ENCODE assay signal across 9 cellular contexts in the genomic region with DNA sequence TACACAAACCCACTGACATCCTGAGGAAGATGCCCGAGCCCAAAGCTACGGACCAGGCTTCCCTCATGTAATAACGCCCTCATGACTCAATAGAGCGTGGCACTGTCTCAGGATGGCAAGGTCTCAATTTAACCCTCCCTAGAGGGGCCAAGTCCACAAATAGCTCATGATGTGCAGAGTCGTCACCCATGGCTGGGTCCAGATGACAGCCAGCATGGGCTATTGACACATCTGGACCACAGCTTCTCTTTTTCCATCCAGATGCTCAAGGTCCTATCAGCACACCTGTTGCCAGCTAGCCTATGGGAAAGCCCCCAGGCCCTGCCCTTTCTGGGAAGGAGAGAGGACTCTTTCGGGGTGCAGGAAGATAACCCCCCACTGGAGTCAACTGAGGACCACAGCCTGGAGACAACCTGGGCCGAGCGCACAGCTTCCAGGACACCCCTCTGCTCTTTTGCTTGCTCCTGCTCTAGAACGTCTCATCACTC. TPM values are rescaled to one million over a fixed set of nuclear protein-coding genes. Genes with fewer than 3 reads are reported as not detected.
DNase-seq lines count a peak whose midpoint lies in the region; ATAC-seq and TF ChIP-seq lines count a peak whose summit lies in the region.
"Had no signal": no experiment of that assay in that cellular context is flagged by ENCODE, and none has a peak within 500 bp of the region (broad histone marks: within the 10 kb centered on the region; RNA-seq: fewer than 3 reads in every experiment).

No MANE protein-coding gene starts in this region.

- intact Hi-C loops in sigmoid colon (cut with DNase I): no loop called here

- H2AFZ ChIP-seq in SU-DHL-6 (ENCODE audit: low read depth, low read length, severe bottlenecking): no peak overlapping the region
- H2AFZ ChIP-seq in hepatocyte: no peak overlapping the region

- no peaks in the 10 kb centered on the region for H3K9me3 Mint-ChIP-seq in stimulated activated effector memory CD8-positive, alpha-beta T cell treated with anti-CD3 and anti-CD28 coated beads, Interleukin-12 subunit alpha, Interleukin-12 subunit beta, amount 100 ng/mL, for 72 hours

- 95% methylated on average over 9 of the region's 9 CpGs for WGBS in hepatocyte (ENCODE audit: low lambda C conversion rate, missing lambda C conversion rate)
- 61 to 86% methylated on average over 9 of the region's 9 CpGs for WGBS in sigmoid colon, 2 donors

- H3K4me3 ChIP-seq in SU-DHL-6 (ENCODE audit: insufficient read depth, low read length, poor library complexity, severe bottlenecking) (peak overlapping the region; percentile 85), hepatocyte (no peak overlapping the region), sigmoid colon (peak overlapping the region in 2 of 4 donors; percentile 6 to 7)
- H3K4me3 ChIP-seq: SK-N-MC had no signal

- H3K4me2 ChIP-seq in SU-DHL-6 (ENCODE audit: low read depth, low read length, poor library complexity, severe bottlenecking) (peak overlapping the region; percentile 71), hepatocyte (no peak overlapping the region)

- no peak for TF ChIP-seq CTCF in SU-DHL-6 (IDR thresholded peaks at IDR 0.05; ENCODE audit: insufficient read depth, low read length, poor library complexity, severe bottlenecking)
- no peak for TF ChIP-seq CTCF in hepatocyte (IDR thresholded peaks at IDR 0.05; ENCODE audit: poor library complexity)
- TF ChIP-seq CTCF in sigmoid colon (IDR thresholded peaks at IDR 0.05): no peak

- H3K9me3 ChIP-seq in SU-DHL-6 (ENCODE audit: insufficient read depth, low read length) (no peaks in the 10 kb centered on the region), hepatocyte (ENCODE audit: low read depth) (no peaks in the 10 kb centered on the region), sigmoid colon (no peaks in the 10 kb centered on the region)

- peaks cover 82% of the 10 kb centered on the region for H3F3A ChIP-seq in SU-DHL-6 (ENCODE audit: insufficient read depth)

- H3K79me2 ChIP-seq in SU-DHL-6 (ENCODE audit: insufficient read depth, low read length) (peaks cover 79% of the 10 kb centered on the region), hepatocyte (no peaks in the 10 kb centered on the region)

- H3K27me3 ChIP-seq in SU-DHL-6 (ENCODE audit: low read length) (no peaks in the 10 kb centered on the region), hepatocyte (peaks cover 2% of the 10 kb centered on the region), sigmoid colon (no peaks in the 10 kb centered on the region)

- peak overlapping the region; percentile 86 for H3K9ac ChIP-seq in SU-DHL-6 (ENCODE audit: low read length)

- H3K4me3 Mint-ChIP-seq in stimulated activated effector memory CD8-positive, alpha-beta T cell treated with anti-CD3 and anti-CD28 coated beads, Interleukin-12 subunit alpha, Interleukin-12 subunit beta, amount 100 ng/mL, for 72 hours: peak overlapping the region; percentile 99

- peaks cover 92% of the 10 kb centered on the region for H3K4me1 Mint-ChIP-seq in stimulated activated effector memory CD8-positive, alpha-beta T cell treated with anti-CD3 and anti-CD28 coated beads, Interleukin-12 subunit alpha, Interleukin-12 subunit beta, amount 100 ng/mL, for 72 hours

- no peaks in the 10 kb centered on the region for H4K20me1 ChIP-seq in SU-DHL-6 (ENCODE audit: low read depth, low read length)
- H4K20me1 ChIP-seq in hepatocyte (ENCODE audit: insufficient read depth, poor library complexity, severe bottlenecking): no peaks in the 10 kb centered on the region

- peak; percentile 41 for ATAC-seq in HG02763 (IDR thresholded peaks at IDR 0.05; ENCODE audit: unreplicated experiment)
- peak; percentile 75 for ATAC-seq in stimulated activated effector memory CD8-positive, alpha-beta T cell treated with anti-CD3 and anti-CD28 coated beads, Interleukin-12 subunit alpha, Interleukin-12 subunit beta, amount 100 ng/mL, for 72 hours

- no peaks in the 10 kb centered on the region for H3K9me2 ChIP-seq in SU-DHL-6 (replicated peaks; ENCODE audit: insufficient read depth, low read length)
- H3K9me2 ChIP-seq in hepatocyte (replicated peaks; ENCODE audit: insufficient read depth): no peaks in the 10 kb centered on the region

- H3K27ac Mint-ChIP-seq in stimulated activated effector memory CD8-positive, alpha-beta T cell treated with anti-CD3 and anti-CD28 coated beads, Interleukin-12 subunit alpha, Interleukin-12 subunit beta, amount 100 ng/mL, for 72 hours: peak overlapping the region; percentile 99

- H3K4me1 ChIP-seq in hepatocyte (ENCODE audit: insufficient read depth): no peaks in the 10 kb centered on the region
- H3K4me1 ChIP-seq in sigmoid colon: no peaks in the 10 kb centered on the region

- H3K36me3 Mint-ChIP-seq in stimulated activated effector memory CD8-positive, alpha-beta T cell treated with anti-CD3 and anti-CD28 coated beads, Interleukin-12 subunit alpha, Interleukin-12 subunit beta, amount 100 ng/mL, for 72 hours: peaks cover 73% of the 10 kb centered on the region

- H3K27ac ChIP-seq in SU-DHL-6 (ENCODE audit: low read depth, low read length) (peak overlapping the region; percentile 90), hepatocyte (no peak overlapping the region), sigmoid colon (peak overlapping the region in 1 of 4 donors; percentile 74)
- H3K27ac ChIP-seq: SK-N-MC had no signal

- H3K36me3 ChIP-seq in SU-DHL-6 (ENCODE audit: low read length): no peaks in the 10 kb centered on the region
- H3K36me3 ChIP-seq in hepatocyte (replicated peaks; ENCODE audit: insufficient read depth, low read depth): no peaks in the 10 kb centered on the region
- no peaks in the 10 kb centered on the region for H3K36me3 ChIP-seq in sigmoid colon

- DNase-seq in SKM-1 treated with dmso at 0.1 percent for 144 hours (lab: John Stamatoyannopoulos, UW; ENCODE audit: unreplicated experiment): peak; percentile 46
- DNase-seq in SKM-1 (lab: John Stamatoyannopoulos, UW; ENCODE audit: unreplicated experiment): no peak
- DNase-seq in stimulated activated effector memory CD8-positive, alpha-beta T cell treated with anti-CD3 and anti-CD28 coated beads, Interleukin-12 subunit alpha, Interleukin-12 subunit beta, amount 100 ng/mL, for 72 hours (ENCODE audit: low spot score in 2 of 2): peak in 1 of 2 donors; percentile 65
- no peak for DNase-seq in hepatocyte (ENCODE audit: low spot score)
- no peak for DNase-seq in sigmoid colon
- no peak for DNase-seq in NCI-H187 treated with DMSO at 0.1 percent for 48 hours (lab: John Stamatoyannopoulos, UW)

- TF ChIP-seq POLR2A in sigmoid colon (IDR thresholded peaks at IDR 0.05): no peak

- no peak for TF ChIP-seq EP300 in sigmoid colon (IDR thresholded peaks at IDR 0.05)

RNA-seq across cellular contexts. Expression of a gene that starts 2.8 kb away (rescaled TPM):
- total RNA-seq in hepatocyte (3.2 and 5.1 TPM in 2 replicates), sigmoid colon (10 to 100 TPM; 30.2 to 49.6 (median 42.8) TPM)
- polyA plus RNA-seq in hepatocyte (2.6 and 5.4 TPM in 2 replicates), sigmoid colon (100 to 1,000 TPM in 2 of 3 donors, 10 to 100 TPM in 1; 35.4 to 219 (median 132) TPM)

RNA-seq across cellular contexts. Expression of a gene that starts 31.3 kb away (rescaled TPM):
- total RNA-seq in hepatocyte (0.47 and 2.0 TPM in 2 replicates), sigmoid colon (under 1 TPM in 2 of 4 donors, not detected in 2; 0.36 to 0.54 TPM)
- polyA plus RNA-seq in hepatocyte (3.4 and 3.7 TPM in 2 replicates), sigmoid colon (under 1 TPM in 1 of 3 donors, not detected in 2; 0.09 TPM)
